ENCODE assay signal across 1 cellular context in genomic region chr10:97529685-97530465, GRCh38.
TF ChIP-seq lines count a peak whose summit lies in the region.

No MANE protein-coding gene starts in this region.

TF ChIP-seq in GM12878, 131 proteins besides CTCF, POLR2A, EP300 and RAD21:
- peak; percentile 52; the same call in 1 of the 2 replicates for TF ChIP-seq ZNF24 (IDR thresholded peaks at IDR 0.05)
- TF ChIP-seq, protein P1, sequence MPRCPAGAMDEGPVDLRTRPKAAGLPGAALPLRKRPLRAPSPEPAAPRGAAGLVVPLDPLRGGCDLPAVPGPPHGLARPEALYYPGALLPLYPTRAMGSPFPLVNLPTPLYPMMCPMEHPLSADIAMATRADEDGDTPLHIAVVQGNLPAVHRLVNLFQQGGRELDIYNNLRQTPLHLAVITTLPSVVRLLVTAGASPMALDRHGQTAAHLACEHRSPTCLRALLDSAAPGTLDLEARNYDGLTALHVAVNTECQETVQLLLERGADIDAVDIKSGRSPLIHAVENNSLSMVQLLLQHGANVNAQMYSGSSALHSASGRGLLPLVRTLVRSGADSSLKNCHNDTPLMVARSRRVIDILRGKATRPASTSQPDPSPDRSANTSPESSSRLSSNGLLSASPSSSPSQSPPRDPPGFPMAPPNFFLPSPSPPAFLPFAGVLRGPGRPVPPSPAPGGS (IDR thresholded peaks at IDR 0.05; ENCODE audit: borderline replicate concordance, insufficient read depth, low read depth, low read length, poor library complexity, severe bottlenecking): no peak
